In the genomic region with DNA sequence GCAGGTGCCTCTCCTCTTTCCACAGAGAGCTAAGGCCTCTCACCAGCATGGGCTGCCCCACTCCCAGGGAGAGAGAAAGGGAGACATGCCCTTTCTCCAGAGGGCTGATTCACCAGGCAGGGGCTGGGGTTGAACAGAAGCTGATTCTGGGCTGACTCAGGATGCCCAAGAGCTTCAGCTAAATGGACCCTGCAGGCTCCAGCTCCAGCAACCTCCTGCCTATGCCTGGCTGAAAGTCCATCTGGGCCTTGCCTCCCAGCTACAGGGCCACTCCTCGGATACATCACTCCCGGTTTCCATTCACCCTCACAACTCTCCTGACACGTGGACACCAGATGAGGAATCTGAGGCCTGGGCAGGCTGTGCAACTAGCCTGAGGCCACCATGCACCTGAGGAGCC, we compare ENCODE assay signal across 22 cellular contexts.
DNase-seq lines count a peak whose midpoint lies in the region; ATAC-seq and TF ChIP-seq lines count a peak whose summit lies in the region.
"Had no signal": no experiment of that assay in that cellular context is flagged by ENCODE, and none has a peak within 500 bp of the region (broad histone marks: within the 10 kb centered on the region; RNA-seq: fewer than 3 reads in every experiment).

No MANE protein-coding gene starts in this region.

- H3K4me1 ChIP-seq in lower lobe of right lung = no peaks in the 10 kb centered on the region
- H3K4me1 ChIP-seq: A549, SJCRH30 had no signal

- intact Hi-C loops in lower lobe of right lung (cut with DNase I) = no loop called here

- TF ChIP-seq CTCF in HFFc6 (IDR thresholded peaks at IDR 0.05) (no peak), neural crest cell (conservative IDR thresholded peaks at IDR 0.05) (no peak), lower lobe of right lung (IDR thresholded peaks at IDR 0.05) (no peak)

- H3K4me3 ChIP-seq in lower lobe of right lung = no peak overlapping the region
- H3K4me3 ChIP-seq: A549, GM12878, SJCRH30 had no signal

- ATAC-seq in lower lobe of right lung (no peak), T-helper 17 cell (no peak)
- ATAC-seq: A549, GM12878, HCT116 had no signal

- peaks cover 4% of the 10 kb centered on the region for H3K27me3 Mint-ChIP-seq in HFFc6 (ENCODE audit: insufficient read depth)
- no peaks in the 10 kb centered on the region for H3K27me3 Mint-ChIP-seq in neural crest cell (ENCODE audit: low read depth)
- H3K27me3 Mint-ChIP-seq in T-helper 17 cell = no peaks in the 10 kb centered on the region

- H3K9me3 ChIP-seq in lower lobe of right lung (no peaks in the 10 kb centered on the region), T-helper 17 cell (ENCODE audit: control insufficient read depth, low read length, poor library complexity, severe bottlenecking) (no peaks in the 10 kb centered on the region)
- H3K9me3 ChIP-seq: A549, SJCRH30 had no signal

- peaks cover 17% of the 10 kb centered on the region for H3K4me1 Mint-ChIP-seq in HFFc6 (ENCODE audit: low read depth)
- peaks cover 19% of the 10 kb centered on the region for H3K4me1 Mint-ChIP-seq in neural crest cell
- no peaks in the 10 kb centered on the region for H3K4me1 Mint-ChIP-seq in T-helper 17 cell
- H3K4me1 Mint-ChIP-seq: CD14-positive monocyte had no signal

- no peaks in the 10 kb centered on the region; the same call in 1 of the 2 replicates for H3K9me3 Mint-ChIP-seq in HFFc6
- H3K9me3 Mint-ChIP-seq in neural crest cell = no peaks in the 10 kb centered on the region

- H3K36me3 Mint-ChIP-seq in HFFc6 (ENCODE audit: low read depth) = no peaks in the 10 kb centered on the region
- H3K36me3 Mint-ChIP-seq in neural crest cell (ENCODE audit: low read depth) = no peaks in the 10 kb centered on the region
- H3K36me3 Mint-ChIP-seq in T-helper 17 cell (ENCODE audit: low read depth) = no peaks in the 10 kb centered on the region
- H3K36me3 Mint-ChIP-seq: CD14-positive monocyte had no signal

- no peak overlapping the region for H3K27ac ChIP-seq in lower lobe of right lung
- H3K27ac ChIP-seq: A549, RWPE1, SJCRH30 had no signal

- H3K27ac Mint-ChIP-seq in HFFc6 (no peak overlapping the region), neural crest cell (ENCODE audit: unreplicated experiment) (peak overlapping the region; percentile 83), T-helper 17 cell (no peak overlapping the region)

- no peaks in the 10 kb centered on the region for H3K36me3 ChIP-seq in lower lobe of right lung
- H3K36me3 ChIP-seq: SJCRH30 had no signal

- DNase-seq in Daoy (ENCODE audit: low read depth) (peak; percentile 21), HFFc6 (peak; percentile 20), SW480 (ENCODE audit: low spot score) (peak; percentile 10), neural crest cell (ENCODE audit: low read depth, low spot score) (no peak), lower lobe of right lung (no peak), NCI-H1694 (lab: John Stamatoyannopoulos, UW) (no peak), T-helper 17 cell (no peak), cerebellar cortex (ENCODE audit: low spot score) (no peak)
- DNase-seq: AML-193, MM.1S, NCI-H1092 treated with DMSO at 0.1 percent for 48 hours, NCI-H187, NCI-H446, NCI-H748 treated with DMSO at 0.1 percent for 48 hours, OCI-M1, SJCRH30, SW 1271 had no signal

- no peak overlapping the region for H3K4me3 Mint-ChIP-seq in HFFc6
- no peak overlapping the region for H3K4me3 Mint-ChIP-seq in neural crest cell
- H3K4me3 Mint-ChIP-seq in T-helper 17 cell = no peak overlapping the region

- no peaks in the 10 kb centered on the region for H3K27me3 ChIP-seq in lower lobe of right lung (ENCODE audit: low read depth)
- H3K27me3 ChIP-seq: SJCRH30 had no signal

Comparison
In these comparisons a context has a peak if more than half of its experiments do, and no peak if none do; other contexts are left out.
1. DNase-seq: peak in Daoy (single experiment), HFFc6 (single experiment) and SW480 (single experiment); none in neural crest cell (single experiment), lower lobe of right lung (single experiment), NCI-H1694 (single experiment), T-helper 17 cell (0 of 3) and cerebellar cortex (single experiment).